ENCODE assay signal across 29 cellular contexts in genomic region chr3:195662-196061, GRCh38. TPM values are rescaled to one million over a fixed set of nuclear protein-coding genes. Genes with fewer than 3 reads are reported as not detected.
DNase-seq lines count a peak whose midpoint lies in the region; ATAC-seq and TF ChIP-seq lines count a peak whose summit lies in the region.
"Had no signal": no experiment of that assay in that cellular context is flagged by ENCODE, and none has a peak within 500 bp of the region (broad histone marks: within the 10 kb centered on the region; RNA-seq: fewer than 3 reads in every experiment).

No MANE protein-coding gene starts in this region.

- no peak for ATAC-seq in HG03457 (IDR thresholded peaks at IDR 0.05; ENCODE audit: unreplicated experiment)
- ATAC-seq: K562; natural killer cell treated with Interleukin-12 subunit alpha and Interleukin-12 subunit beta and Interleukin-15 and Interleukin-18, amount 100 ng/mL, for 72 hours; stimulated activated naive CD8-positive, alpha-beta T cell treated with anti-CD3 and anti-CD28 coated beads, Interleukin-15, Interleukin-2, amounts not matched to agents 100 U/mL and 50 U/mL, for 24 hours had no signal

- peaks cover 6% of the 10 kb centered on the region for H3K4me1 Mint-ChIP-seq in neural crest cell
- H3K4me1 Mint-ChIP-seq in T-helper 2 cell treated with Interferon-gamma antibody and Interleukin-4, amounts not matched to agents 5 μg/mL and 100 μg/mL, for 36 hours (ENCODE audit: low read depth), result peaks cover 3% of the 10 kb centered on the region
- H3K4me1 Mint-ChIP-seq: CD14-positive monocyte had no signal

- no peaks in the 10 kb centered on the region for H4K20me1 ChIP-seq in OCI-LY1 (ENCODE audit: insufficient read depth, low read length)

- no peak overlapping the region for H3K27ac Mint-ChIP-seq in neural crest cell (ENCODE audit: unreplicated experiment)
- no peak overlapping the region for H3K27ac Mint-ChIP-seq in T-helper 2 cell treated with Interferon-gamma antibody and Interleukin-4, amounts not matched to agents 5 μg/mL and 100 μg/mL, for 36 hours
- H3K27ac Mint-ChIP-seq: activated CD4-positive, alpha-beta memory T cell treated with anti-CD3 and anti-CD28 coated beads for 36 hours; activated naive CD8-positive, alpha-beta T cell; activated T-helper 2 cell treated with anti-CD3 and anti-CD28 coated beads, Interferon-gamma antibody, Interleukin-2, Interleukin-4, amounts not matched to agents 10 μg/mL and 5 μg/mL and 100 μg/mL, durations not matched to agents 14 hours and 24 hours and 36 hours; CD14-positive monocyte; natural killer cell treated with Interleukin-12 subunit alpha and Interleukin-12 subunit beta and Interleukin-15 and Interleukin-18, amount 100 ng/mL, for 72 hours had no signal

- no peaks in the 10 kb centered on the region for H3K36me3 Mint-ChIP-seq in neural crest cell (ENCODE audit: low read depth)
- H3K36me3 Mint-ChIP-seq in T-helper 2 cell treated with Interferon-gamma antibody and Interleukin-4, amounts not matched to agents 5 μg/mL and 100 μg/mL, for 36 hours (ENCODE audit: low read depth), result peaks cover 4% of the 10 kb centered on the region
- H3K36me3 Mint-ChIP-seq: activated naive CD8-positive, alpha-beta T cell had no signal

- POLR2A ChIA-PET in HEK293T (lab: Yijun Ruan, JAX), result no interaction called here

- in situ Hi-C loops in G401 (cut with HindIII; ENCODE audit: low sequenced_read_pairs), result no loop called here

- H3K9me3 ChIP-seq in OCI-LY1 (ENCODE audit: low read length) (no peaks in the 10 kb centered on the region), endocrine pancreas (ENCODE audit: control insufficient read depth, low read length) (no peaks in the 10 kb centered on the region)
- H3K9me3 ChIP-seq: MG63, right lobe of liver, transverse colon had no signal

- TF ChIP-seq CTCF in OCI-LY1 (IDR thresholded peaks at IDR 0.05; ENCODE audit: low read length) (no peak), neural crest cell (conservative IDR thresholded peaks at IDR 0.05) (no peak)

- no peaks in the 10 kb centered on the region for H3F3A ChIP-seq in OCI-LY1 (ENCODE audit: insufficient read depth, low read length)

- CTCF ChIA-PET in HEK293T (lab: Yijun Ruan, JAX), result no interaction called here

- DNase-seq in G401 (ENCODE audit: low spot score), result peak; percentile 51
- no peak for DNase-seq in neural crest cell (ENCODE audit: low read depth, low spot score)
- no peak for DNase-seq in Kasumi-1 (lab: John Stamatoyannopoulos, UW)
- DNase-seq in T-helper 2 cell treated with Interferon-gamma antibody and Interleukin-4, amounts not matched to agents 5 μg/mL and 100 μg/mL, for 36 hours (ENCODE audit: low spot score), result no peak
- DNase-seq in HEK293T (ENCODE audit: extremely low spot score), result no peak
- DNase-seq: activated CD4-positive, alpha-beta memory T cell treated with anti-CD3 and anti-CD28 coated beads for 36 hours; activated CD4-positive, CD25-positive, alpha-beta regulatory T cell; cerebellar nuclear complex; EL; erythroblast; foreskin fibroblast; left ventricle myocardium superior; MG63; NCI-H2171 treated with DMSO at 0.1 percent for 48 hours; OCI-M1; right lobe of liver; stimulated activated naive CD8-positive, alpha-beta T cell treated with anti-CD3 and anti-CD28 coated beads, Interleukin-15, Interleukin-2, amounts not matched to agents 100 U/mL and 50 U/mL, for 24 hours; T1000; transverse colon had no signal

- peaks cover 22% of the 10 kb centered on the region; the same call in 1 of the 2 replicates for H3K79me2 ChIP-seq in OCI-LY1 (ENCODE audit: insufficient read depth, low read length)

- H3K4me3 ChIP-seq in OCI-LY1 (ENCODE audit: low read depth, low read length, poor library complexity, severe bottlenecking) (peak overlapping the region; percentile 73), endocrine pancreas (ENCODE audit: control insufficient read depth, insufficient read depth, low read length) (peak overlapping the region; percentile 78)
- H3K4me3 ChIP-seq: K562, MG63, right lobe of liver had no signal

- peak overlapping the region; percentile 63 for H3K4me2 ChIP-seq in OCI-LY1 (ENCODE audit: low read length)

- peaks cover 81% of the 10 kb centered on the region for H3K27me3 Mint-ChIP-seq in neural crest cell (ENCODE audit: low read depth)
- peaks cover 16% of the 10 kb centered on the region for H3K27me3 Mint-ChIP-seq in T-helper 2 cell treated with Interferon-gamma antibody and Interleukin-4, amounts not matched to agents 5 μg/mL and 100 μg/mL, for 36 hours (ENCODE audit: low read depth)

- H3K36me3 ChIP-seq in OCI-LY1 (ENCODE audit: insufficient read depth, low read length) (no peaks in the 10 kb centered on the region), endocrine pancreas (ENCODE audit: control insufficient read depth, insufficient read depth, low read length) (no peaks in the 10 kb centered on the region)
- H3K36me3 ChIP-seq: MG63, right lobe of liver, transverse colon had no signal

- H3K27ac ChIP-seq in OCI-LY1 (ENCODE audit: low read depth, low read length, poor library complexity, severe bottlenecking), result no peak overlapping the region
- H3K27ac ChIP-seq: right lobe of liver had no signal

- no peak overlapping the region for H2AFZ ChIP-seq in OCI-LY1 (ENCODE audit: low read length)

- peaks cover 43% of the 10 kb centered on the region for H3K4me1 ChIP-seq in OCI-LY1 (ENCODE audit: insufficient read depth, low read length, severe bottlenecking)
- H3K4me1 ChIP-seq in endocrine pancreas (ENCODE audit: control insufficient read depth, insufficient read depth, low read length), result peaks cover 10% of the 10 kb centered on the region

- H3K9ac ChIP-seq in OCI-LY1 (ENCODE audit: low read length) (no peak overlapping the region), endocrine pancreas (ENCODE audit: control insufficient read depth, insufficient read depth, low read length) (no peak overlapping the region)

- H3K4me3 Mint-ChIP-seq in neural crest cell, result peak overlapping the region; percentile 35
- no peak overlapping the region for H3K4me3 Mint-ChIP-seq in T-helper 2 cell treated with Interferon-gamma antibody and Interleukin-4, amounts not matched to agents 5 μg/mL and 100 μg/mL, for 36 hours
- H3K4me3 Mint-ChIP-seq: activated CD4-positive, alpha-beta memory T cell treated with anti-CD3 and anti-CD28 coated beads for 36 hours had no signal

- H3K9me3 Mint-ChIP-seq in neural crest cell, result no peaks in the 10 kb centered on the region
- peaks cover 4% of the 10 kb centered on the region for H3K9me3 Mint-ChIP-seq in T-helper 2 cell treated with Interferon-gamma antibody and Interleukin-4, amounts not matched to agents 5 μg/mL and 100 μg/mL, for 36 hours
- H3K9me3 Mint-ChIP-seq: activated CD4-positive, alpha-beta memory T cell treated with anti-CD3 and anti-CD28 coated beads for 36 hours; activated T-helper 2 cell treated with anti-CD3 and anti-CD28 coated beads, Interferon-gamma antibody, Interleukin-2, Interleukin-4, amounts not matched to agents 10 μg/mL and 5 μg/mL and 100 μg/mL, durations not matched to agents 14 hours and 24 hours and 36 hours had no signal

- H3K9me2 ChIP-seq in OCI-LY1 (ENCODE audit: low read depth, low read length), result no peaks in the 10 kb centered on the region

- no peaks in the 10 kb centered on the region for H3K27me3 ChIP-seq in OCI-LY1 (ENCODE audit: insufficient read depth, low read length)
- no peaks in the 10 kb centered on the region for H3K27me3 ChIP-seq in endocrine pancreas (ENCODE audit: control insufficient read depth, insufficient read depth, low read length)

TF ChIP-seq in HEK293T, 16 proteins besides CTCF, POLR2A, EP300 and RAD21:
- TF ChIP-seq L3MBTL2 (conservative IDR thresholded peaks at IDR 0.05) (no peak), CTBP1 (IDR thresholded peaks at IDR 0.05; ENCODE audit: borderline replicate concordance) (no peak), ELF4 (IDR thresholded peaks at IDR 0.05) (no peak), ARNT (IDR thresholded peaks at IDR 0.05) (no peak), SP1 (IDR thresholded peaks at IDR 0.05) (no peak), BHLHE40 (IDR thresholded peaks at IDR 0.05; ENCODE audit: borderline replicate concordance) (no peak), FOXA1 (IDR thresholded peaks at IDR 0.05) (no peak), FOXM1 (IDR thresholded peaks at IDR 0.05; ENCODE audit: borderline replicate concordance) (no peak), TARDBP (IDR thresholded peaks at IDR 0.05) (no peak), NFRKB (IDR thresholded peaks at IDR 0.05) (no peak), FOXK2 (IDR thresholded peaks at IDR 0.05) (no peak), ZNF384 (IDR thresholded peaks at IDR 0.05) (no peak), LEF1 (IDR thresholded peaks at IDR 0.05; ENCODE audit: borderline replicate concordance) (no peak), HDGF (IDR thresholded peaks at IDR 0.05; ENCODE audit: borderline replicate concordance) (no peak)
- TF ChIP-seq, protein P1, sequence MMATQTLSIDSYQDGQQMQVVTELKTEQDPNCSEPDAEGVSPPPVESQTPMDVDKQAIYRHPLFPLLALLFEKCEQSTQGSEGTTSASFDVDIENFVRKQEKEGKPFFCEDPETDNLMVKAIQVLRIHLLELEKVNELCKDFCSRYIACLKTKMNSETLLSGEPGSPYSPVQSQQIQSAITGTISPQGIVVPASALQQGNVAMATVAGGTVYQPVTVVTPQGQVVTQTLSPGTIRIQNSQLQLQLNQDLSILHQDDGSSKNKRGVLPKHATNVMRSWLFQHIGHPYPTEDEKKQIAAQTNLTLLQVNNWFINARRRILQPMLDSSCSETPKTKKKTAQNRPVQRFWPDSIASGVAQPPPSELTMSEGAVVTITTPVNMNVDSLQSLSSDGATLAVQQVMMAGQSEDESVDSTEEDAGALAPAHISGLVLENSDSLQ (IDR thresholded peaks at IDR 0.05), result no peak

RNA-seq across cellular contexts. Expression of gene CHL1, which starts 0.9 kb away (rescaled TPM):
- 5.5 and 11.3 TPM in 2 replicates for total RNA-seq in G401 (2014; rRNA removed; shearing (Covaris generic))
- total RNA-seq in neural crest cell, result 0.14 and 0.44 TPM in 2 replicates
- total RNA-seq: activated CD4-positive, alpha-beta memory T cell treated with anti-CD3 and anti-CD28 coated beads for 36 hours; activated T-helper 2 cell treated with anti-CD3 and anti-CD28 coated beads, Interferon-gamma antibody, Interleukin-2, Interleukin-4, amounts not matched to agents 10 μg/mL and 5 μg/mL and 100 μg/mL, durations not matched to agents 14 hours and 24 hours and 36 hours; astrocyte; HT1080; natural killer cell treated with Interleukin-12 subunit alpha and Interleukin-12 subunit beta and Interleukin-15 and Interleukin-18, amount 100 ng/mL, for 72 hours had no signal
